Comparison of ENCODE assay signal across 1 cellular context in the genomic region with DNA sequence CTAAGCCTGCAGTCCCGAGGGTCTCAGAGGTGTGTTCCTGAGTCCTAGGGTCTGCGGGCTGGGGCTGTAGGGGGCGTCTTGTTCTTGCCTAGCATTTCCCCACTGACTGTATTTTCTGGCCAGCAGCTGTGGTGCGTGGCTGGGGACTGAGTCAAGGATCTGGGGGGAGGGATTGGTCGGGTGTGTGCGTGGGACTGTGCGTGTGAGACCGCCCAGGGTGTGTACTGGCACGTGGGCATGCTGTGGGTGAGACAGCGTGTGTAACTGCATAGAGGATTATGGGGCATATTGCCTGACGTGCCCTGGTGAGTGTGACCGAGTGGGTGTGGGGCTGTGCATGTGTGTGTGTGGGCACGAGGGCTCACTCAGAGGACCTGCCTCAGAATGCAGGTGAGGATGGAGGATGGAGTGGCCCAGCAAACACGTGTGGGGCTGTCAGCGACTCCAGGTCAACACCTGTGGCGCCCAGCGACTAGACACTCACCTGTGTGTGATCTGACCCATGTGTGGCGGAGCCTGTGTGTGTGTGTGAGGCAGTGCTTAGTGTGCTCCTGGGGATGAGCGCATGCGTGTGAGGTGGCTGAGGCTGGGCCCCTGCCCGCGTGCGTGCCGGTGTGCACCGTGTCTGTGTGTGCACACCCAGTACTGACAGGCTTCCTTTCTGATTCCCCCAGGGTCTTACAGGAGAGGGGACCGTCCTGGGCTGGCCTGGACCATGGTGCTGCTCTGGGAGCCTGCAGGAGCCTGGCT.
TF ChIP-seq lines count a peak whose summit lies in the region.

No MANE protein-coding gene starts in this region.

TF ChIP-seq in IMR-90, 13 proteins besides CTCF, POLR2A, EP300 and RAD21:
- TF ChIP-seq RCOR1 (IDR thresholded peaks at IDR 0.05; ENCODE audit: insufficient replicate concordance, low read length), result no peak
- no peak for TF ChIP-seq CEBPB (IDR thresholded peaks at IDR 0.05; ENCODE audit: low read depth, low read length)
- TF ChIP-seq USF2 (IDR thresholded peaks at IDR 0.05; ENCODE audit: low read depth, low read length), result no peak
- 0 out of 2 replicates have a peak, but pooled peaks have one; percentile 17 for TF ChIP-seq BHLHE40 (IDR thresholded peaks at IDR 0.05; ENCODE audit: low read depth, low read length)
